In the genomic region with DNA sequence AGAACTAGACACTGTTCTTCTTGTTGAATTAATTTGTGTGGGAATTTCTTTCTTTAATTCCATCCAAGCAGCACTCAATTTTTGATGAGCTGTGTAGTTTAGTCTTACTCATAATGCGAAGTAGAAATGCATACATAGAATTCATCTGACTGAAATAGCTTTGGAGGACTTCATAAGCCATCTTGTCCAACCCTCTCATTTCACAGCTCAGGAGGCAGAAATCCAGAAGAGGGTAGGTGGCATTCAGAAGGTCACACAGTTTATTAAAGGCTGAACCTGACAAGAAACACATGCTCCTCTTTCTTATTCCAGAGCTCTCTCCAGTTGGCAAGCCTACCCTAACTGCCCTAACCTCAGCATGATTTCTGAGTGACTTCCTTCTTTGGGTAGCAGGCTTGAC, we compare ENCODE assay signal across 1 cellular context.
TF ChIP-seq lines count a peak whose summit lies in the region.

No MANE protein-coding gene starts in this region.

TF ChIP-seq in SK-N-SH, 30 proteins besides CTCF, POLR2A, EP300 and RAD21:
- no peak for TF ChIP-seq RXRA (IDR thresholded peaks at IDR 0.05; ENCODE audit: borderline replicate concordance, low read depth)
- no peak for TF ChIP-seq SMC3 (IDR thresholded peaks at IDR 0.05; ENCODE audit: low read depth, low read length)
